Comparison of ENCODE assay signal across 1 cellular context in genomic region chr6:35679399-35679798, GRCh38.
TF ChIP-seq lines count a peak whose summit lies in the region.

No MANE protein-coding gene starts in this region.

TF ChIP-seq in K562, 482 proteins besides CTCF, POLR2A, EP300 and RAD21 (continues in another document):
- TF ChIP-seq BRF2 (IDR thresholded peaks at IDR 0.05; ENCODE audit: borderline replicate concordance, insufficient read depth, insufficient read length) (no peak), PHTF2 (CRISPR knock-in tag; IDR thresholded peaks at IDR 0.05) (no peak), HMBOX1 (IDR thresholded peaks at IDR 0.05) (no peak), ZNF146 (CRISPR knock-in tag; IDR thresholded peaks at IDR 0.05; ENCODE audit: unreplicated experiment) (peak; percentile 93), L3MBTL2 (IDR thresholded peaks at IDR 0.05) (no peak), PCBP1 (IDR thresholded peaks at IDR 0.05; ENCODE audit: low read depth, low read length, poor library complexity, severe bottlenecking) (no peak), SIN3B (IDR thresholded peaks at IDR 0.05; ENCODE audit: low read depth) (peak; percentile 12; the same call in 1 of the 2 replicates), ZNF639 (CRISPR knock-in tag; conservative IDR thresholded peaks at IDR 0.05 in 1 of 2, IDR thresholded peaks at IDR 0.05 in 1 of 2) (no peak), REST (CRISPR knock-in tag; IDR thresholded peaks at IDR 0.05; ENCODE audit: low read depth) (no peak), ADNP (tag; IDR thresholded peaks at IDR 0.05) (0 out of 2 replicates have a peak, but pooled peaks have one; percentile 19), ZNF76 (CRISPR knock-in tag; IDR thresholded peaks at IDR 0.05; ENCODE audit: borderline replicate concordance) (no peak), ZNF778 (CRISPR knock-in tag; IDR thresholded peaks at IDR 0.05) (no peak), SUPT5H (IDR thresholded peaks at IDR 0.05) (no peak), MLLT1 (IDR thresholded peaks at IDR 0.05) (0 out of 4 replicates have a peak, but pooled peaks of 1 of the 2 experiments have one; percentile 24), PHF8 (IDR thresholded peaks at IDR 0.05; ENCODE audit: borderline replicate concordance, low read length) (no peak), FOXK1 (CRISPR knock-in tag; IDR thresholded peaks at IDR 0.05; ENCODE audit: borderline replicate concordance) (no peak), MAX (CRISPR knock-in tag; IDR thresholded peaks at IDR 0.05) (no peak), ZNF398 (CRISPR knock-in tag; IDR thresholded peaks at IDR 0.05) (no peak), ZNF311 (CRISPR knock-in tag; IDR thresholded peaks at IDR 0.05) (no peak), NR1H2 (CRISPR knock-in tag; IDR thresholded peaks at IDR 0.05) (no peak), NFXL1 (CRISPR knock-in tag; IDR thresholded peaks at IDR 0.05) (no peak), TEAD1 (CRISPR knock-in tag; IDR thresholded peaks at IDR 0.05) (no peak), RBM15 (IDR thresholded peaks at IDR 0.05; ENCODE audit: insufficient read depth, low read length) (no peak), RBM25 (IDR thresholded peaks at IDR 0.05; ENCODE audit: low read depth, low read length, severe bottlenecking) (peak; percentile 62), CREBBP (IDR thresholded peaks at IDR 0.05; ENCODE audit: low read depth, low read length) (no peak), TGIF2 (CRISPR knock-in tag; IDR thresholded peaks at IDR 0.05) (no peak), E4F1 (CRISPR knock-in tag; IDR thresholded peaks at IDR 0.05; ENCODE audit: borderline replicate concordance) (no peak), EZH2 (IDR thresholded peaks at IDR 0.05; ENCODE audit: borderline replicate concordance, low read depth, low read length) (no peak), BCOR (IDR thresholded peaks at IDR 0.05) (0 out of 2 replicates have a peak, but pooled peaks have one; percentile 17), PRPF4 (IDR thresholded peaks at IDR 0.05; ENCODE audit: insufficient read depth, low read depth, low read length, poor library complexity, severe bottlenecking) (no peak), GABPB2 (CRISPR knock-in tag; conservative IDR thresholded peaks at IDR 0.05) (no peak)
- TF ChIP-seq, protein P1, sequence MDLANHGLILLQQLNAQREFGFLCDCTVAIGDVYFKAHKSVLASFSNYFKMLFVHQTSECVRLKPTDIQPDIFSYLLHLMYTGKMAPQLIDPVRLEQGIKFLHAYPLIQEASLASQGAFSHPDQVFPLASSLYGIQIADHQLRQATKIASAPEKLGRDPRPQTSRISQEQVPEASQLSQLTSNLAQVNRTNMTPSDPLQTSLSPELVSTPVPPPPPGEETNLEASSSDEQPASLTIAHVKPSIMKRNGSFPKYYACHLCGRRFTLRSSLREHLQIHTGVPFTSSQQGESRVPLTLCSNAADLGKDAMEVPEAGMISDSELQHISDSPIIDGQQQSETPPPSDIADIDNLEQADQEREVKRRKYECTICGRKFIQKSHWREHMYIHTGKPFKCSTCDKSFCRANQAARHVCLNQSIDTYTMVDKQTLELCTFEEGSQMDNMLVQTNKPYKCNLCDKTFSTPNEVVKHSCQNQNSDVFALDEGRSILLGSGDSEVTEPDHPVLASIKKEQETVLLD (IDR thresholded peaks at IDR 0.05): no peak
- TF ChIP-seq, protein P2, sequence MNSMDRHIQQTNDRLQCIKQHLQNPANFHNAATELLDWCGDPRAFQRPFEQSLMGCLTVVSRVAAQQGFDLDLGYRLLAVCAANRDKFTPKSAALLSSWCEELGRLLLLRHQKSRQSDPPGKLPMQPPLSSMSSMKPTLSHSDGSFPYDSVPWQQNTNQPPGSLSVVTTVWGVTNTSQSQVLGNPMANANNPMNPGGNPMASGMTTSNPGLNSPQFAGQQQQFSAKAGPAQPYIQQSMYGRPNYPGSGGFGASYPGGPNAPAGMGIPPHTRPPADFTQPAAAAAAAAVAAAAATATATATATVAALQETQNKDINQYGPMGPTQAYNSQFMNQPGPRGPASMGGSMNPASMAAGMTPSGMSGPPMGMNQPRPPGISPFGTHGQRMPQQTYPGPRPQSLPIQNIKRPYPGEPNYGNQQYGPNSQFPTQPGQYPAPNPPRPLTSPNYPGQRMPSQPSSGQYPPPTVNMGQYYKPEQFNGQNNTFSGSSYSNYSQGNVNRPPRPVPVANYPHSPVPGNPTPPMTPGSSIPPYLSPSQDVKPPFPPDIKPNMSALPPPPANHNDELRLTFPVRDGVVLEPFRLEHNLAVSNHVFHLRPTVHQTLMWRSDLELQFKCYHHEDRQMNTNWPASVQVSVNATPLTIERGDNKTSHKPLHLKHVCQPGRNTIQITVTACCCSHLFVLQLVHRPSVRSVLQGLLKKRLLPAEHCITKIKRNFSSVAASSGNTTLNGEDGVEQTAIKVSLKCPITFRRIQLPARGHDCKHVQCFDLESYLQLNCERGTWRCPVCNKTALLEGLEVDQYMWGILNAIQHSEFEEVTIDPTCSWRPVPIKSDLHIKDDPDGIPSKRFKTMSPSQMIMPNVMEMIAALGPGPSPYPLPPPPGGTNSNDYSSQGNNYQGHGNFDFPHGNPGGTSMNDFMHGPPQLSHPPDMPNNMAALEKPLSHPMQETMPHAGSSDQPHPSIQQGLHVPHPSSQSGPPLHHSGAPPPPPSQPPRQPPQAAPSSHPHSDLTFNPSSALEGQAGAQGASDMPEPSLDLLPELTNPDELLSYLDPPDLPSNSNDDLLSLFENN (IDR thresholded peaks at IDR 0.05; ENCODE audit: low read depth in 2 of 2, low read length in 2 of 2): no peak
- TF ChIP-seq, protein P3, sequence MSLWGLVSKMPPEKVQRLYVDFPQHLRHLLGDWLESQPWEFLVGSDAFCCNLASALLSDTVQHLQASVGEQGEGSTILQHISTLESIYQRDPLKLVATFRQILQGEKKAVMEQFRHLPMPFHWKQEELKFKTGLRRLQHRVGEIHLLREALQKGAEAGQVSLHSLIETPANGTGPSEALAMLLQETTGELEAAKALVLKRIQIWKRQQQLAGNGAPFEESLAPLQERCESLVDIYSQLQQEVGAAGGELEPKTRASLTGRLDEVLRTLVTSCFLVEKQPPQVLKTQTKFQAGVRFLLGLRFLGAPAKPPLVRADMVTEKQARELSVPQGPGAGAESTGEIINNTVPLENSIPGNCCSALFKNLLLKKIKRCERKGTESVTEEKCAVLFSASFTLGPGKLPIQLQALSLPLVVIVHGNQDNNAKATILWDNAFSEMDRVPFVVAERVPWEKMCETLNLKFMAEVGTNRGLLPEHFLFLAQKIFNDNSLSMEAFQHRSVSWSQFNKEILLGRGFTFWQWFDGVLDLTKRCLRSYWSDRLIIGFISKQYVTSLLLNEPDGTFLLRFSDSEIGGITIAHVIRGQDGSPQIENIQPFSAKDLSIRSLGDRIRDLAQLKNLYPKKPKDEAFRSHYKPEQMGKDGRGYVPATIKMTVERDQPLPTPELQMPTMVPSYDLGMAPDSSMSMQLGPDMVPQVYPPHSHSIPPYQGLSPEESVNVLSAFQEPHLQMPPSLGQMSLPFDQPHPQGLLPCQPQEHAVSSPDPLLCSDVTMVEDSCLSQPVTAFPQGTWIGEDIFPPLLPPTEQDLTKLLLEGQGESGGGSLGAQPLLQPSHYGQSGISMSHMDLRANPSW (CRISPR knock-in tag; IDR thresholded peaks at IDR 0.05): no peak
